ENCODE assay signal across 8 cellular contexts in the genomic region with DNA sequence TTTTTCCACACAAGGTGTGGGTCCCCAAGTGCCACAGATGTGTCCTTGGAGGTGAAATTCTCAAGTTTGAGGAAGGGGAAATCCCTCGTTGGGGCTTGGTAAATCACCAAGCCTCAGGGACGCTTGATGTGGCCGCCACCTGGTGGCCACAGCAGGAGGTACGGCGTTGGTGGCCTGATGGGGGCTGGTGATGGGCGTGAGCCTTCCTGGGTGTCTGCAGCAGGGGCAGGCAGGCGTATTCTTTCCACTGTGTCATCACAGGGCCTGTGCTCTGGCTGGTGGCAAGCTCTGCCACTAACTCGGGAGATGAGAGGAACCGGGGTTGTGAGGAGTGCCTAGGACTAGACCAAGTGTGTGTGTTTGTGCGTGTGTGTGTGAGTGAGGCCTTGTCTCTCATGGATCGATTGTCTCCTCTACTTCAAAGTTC. TPM values are rescaled to one million over a fixed set of nuclear protein-coding genes. Genes with fewer than 3 reads are reported as not detected.
A peak's percentile ranks its signal among the peaks of the same experiment; 100 is the strongest.
DNase-seq lines count a peak whose midpoint lies in the region; ATAC-seq and TF ChIP-seq lines count a peak whose summit lies in the region.

No MANE protein-coding gene starts in this region.

- TF ChIP-seq POLR2A in esophagus squamous epithelium (IDR thresholded peaks at IDR 0.05) = no peak

- no peak overlapping the region for H3K4me3 Mint-ChIP-seq in CD4-positive, alpha-beta memory T cell
- no peak overlapping the region for H3K4me3 Mint-ChIP-seq in nephron progenitor cell
- no peak overlapping the region for H3K4me3 Mint-ChIP-seq in stimulated activated naive CD8-positive, alpha-beta T cell treated with anti-CD3 and anti-CD28 coated beads, Interleukin-15, Interleukin-2, amounts not matched to agents 100 ng/mL and 50 ng/mL, for 24 hours

- peak overlapping the region; percentile 7; the same call in 1 of the 2 replicates for H3K9ac ChIP-seq in OCI-LY3 (ENCODE audit: low read length)

- ATAC-seq in HG03280 (IDR thresholded peaks at IDR 0.05; ENCODE audit: unreplicated experiment) = peak; percentile 89

- CTCF ChIA-PET in CD4-positive, alpha-beta memory T cell (lab: Charles Lee; ENCODE audit: partially characterized antibody) = interaction anchor here (0.6 to 3.9 kb wide), 15 partner anchors 10 to 343 kb away, joined by 3 to 15 read pairs (median 6); partner anchors contain the start of genes HTD2, KCTD6 and RPP14

- intact Hi-C loops in CD4-positive, alpha-beta memory T cell (cut with micrococcal nuclease) = loop anchor here (1.0 to 2.0 kb wide), 6 partner anchors 42 to 294 kb away; partner anchors contain the start of genes HTD2 and RPP14
- intact Hi-C loops in esophagus squamous epithelium (cut with DNase I) = loop anchor here (5.0 kb wide), 2 partner anchors 41 to 216 kb away; partner anchors contain the start of gene KCTD6

- H3K27me3 ChIP-seq in CD4-positive, alpha-beta memory T cell (ENCODE audit: insufficient read depth, low read length) = no peaks in the 10 kb centered on the region
- no peaks in the 10 kb centered on the region for H3K27me3 ChIP-seq in OCI-LY3 (ENCODE audit: low read depth, low read length)
- H3K27me3 ChIP-seq in esophagus squamous epithelium = no peaks in the 10 kb centered on the region

- no peaks in the 10 kb centered on the region for H3K79me2 ChIP-seq in OCI-LY3 (ENCODE audit: low read length)

- 27 to 44% methylated on average over 5 to 7 of the region's 11 CpGs for WGBS in esophagus squamous epithelium, 2 donors

- no peaks in the 10 kb centered on the region for H3K27me3 Mint-ChIP-seq in CD4-positive, alpha-beta memory T cell
- peaks cover 13% of the 10 kb centered on the region for H3K27me3 Mint-ChIP-seq in nephron progenitor cell (ENCODE audit: low read depth, poor library complexity)
- no peaks in the 10 kb centered on the region for H3K27me3 Mint-ChIP-seq in stimulated activated naive CD8-positive, alpha-beta T cell treated with anti-CD3 and anti-CD28 coated beads, Interleukin-15, Interleukin-2, amounts not matched to agents 100 ng/mL and 50 ng/mL, for 24 hours

- H3K27ac ChIP-seq in CD4-positive, alpha-beta memory T cell (ENCODE audit: low read depth, low read length) = no peak overlapping the region
- no peak overlapping the region for H3K27ac ChIP-seq in OCI-LY3 (ENCODE audit: low read length)
- H3K27ac ChIP-seq in esophagus squamous epithelium = no peak overlapping the region

- H2AFZ ChIP-seq in OCI-LY3 (ENCODE audit: low read depth, low read length) = peak overlapping the region; percentile 67; the same call in 1 of the 2 replicates

- TF ChIP-seq CTCF in OCI-LY3 (IDR thresholded peaks at IDR 0.05; ENCODE audit: low read depth, low read length) = peak; percentile 97
- peak; percentile 83 to 97 (median 94) for TF ChIP-seq CTCF in esophagus squamous epithelium (IDR thresholded peaks at IDR 0.05)
- TF ChIP-seq CTCF in nephron progenitor cell (IDR thresholded peaks at IDR 0.05) = peak; percentile 88

- no peak overlapping the region for H3K4me3 ChIP-seq in CD4-positive, alpha-beta memory T cell (ENCODE audit: low read length in 2 of 2)
- H3K4me3 ChIP-seq in OCI-LY3 (ENCODE audit: low read length) (no peak overlapping the region), esophagus squamous epithelium (no peak overlapping the region)

- H3K9me3 Mint-ChIP-seq in CD4-positive, alpha-beta memory T cell = no peaks in the 10 kb centered on the region
- H3K9me3 Mint-ChIP-seq in nephron progenitor cell = no peaks in the 10 kb centered on the region
- H3K9me3 Mint-ChIP-seq in stimulated activated naive CD8-positive, alpha-beta T cell treated with anti-CD3 and anti-CD28 coated beads, Interleukin-15, Interleukin-2, amounts not matched to agents 100 ng/mL and 50 ng/mL, for 24 hours = no peaks in the 10 kb centered on the region

- peaks cover 9% of the 10 kb centered on the region for H3K4me1 ChIP-seq in CD4-positive, alpha-beta memory T cell (ENCODE audit: insufficient read depth, low read length)
- H3K4me1 ChIP-seq in OCI-LY3 (ENCODE audit: low read length) (peaks cover 6% of the 10 kb centered on the region), esophagus squamous epithelium (peaks cover 27 to 65% (median 40%) of the 10 kb centered on the region in 3 donors)

- H3K27ac Mint-ChIP-seq in CD4-positive, alpha-beta memory T cell = peak overlapping the region in 6 of 7 donors; percentile 16 to 87 (median 69)
- H3K27ac Mint-ChIP-seq in nephron progenitor cell = no peak overlapping the region
- peak overlapping the region; percentile 88 for H3K27ac Mint-ChIP-seq in stimulated activated naive CD8-positive, alpha-beta T cell treated with anti-CD3 and anti-CD28 coated beads, Interleukin-15, Interleukin-2, amounts not matched to agents 100 ng/mL and 50 ng/mL, for 24 hours

- POLR2A ChIA-PET in CD4-positive, alpha-beta memory T cell (lab: Charles Lee; ENCODE audit: partially characterized antibody) = interaction anchor here (1.0 kb wide), 1 partner anchor 226 kb away, joined by 5 read pairs; the partner anchor contains the start of gene HTD2

- peaks cover 4 to 8% (median 7%) of the 10 kb centered on the region in 4 donors for H3K4me1 Mint-ChIP-seq in CD4-positive, alpha-beta memory T cell
- H3K4me1 Mint-ChIP-seq in nephron progenitor cell = peaks cover 46% of the 10 kb centered on the region
- H3K4me1 Mint-ChIP-seq in stimulated activated naive CD8-positive, alpha-beta T cell treated with anti-CD3 and anti-CD28 coated beads, Interleukin-15, Interleukin-2, amounts not matched to agents 100 ng/mL and 50 ng/mL, for 24 hours (ENCODE audit: low read depth) = peaks cover 14% of the 10 kb centered on the region

- peak overlapping the region; percentile 8; the same call in 1 of the 2 replicates for H3K4me2 ChIP-seq in OCI-LY3 (ENCODE audit: low read length)

- H3K36me3 ChIP-seq in CD4-positive, alpha-beta memory T cell (ENCODE audit: insufficient read depth, low read length) = no peaks in the 10 kb centered on the region
- no peaks in the 10 kb centered on the region for H3K36me3 ChIP-seq in OCI-LY3 (replicated peaks; ENCODE audit: low read depth, low read length)
- H3K36me3 ChIP-seq in esophagus squamous epithelium = peaks cover 0 to 38% (median 5%) of the 10 kb centered on the region in 3 donors

- no peaks in the 10 kb centered on the region for H4K20me1 ChIP-seq in OCI-LY3 (ENCODE audit: insufficient read depth, low read length)

- H3K36me3 Mint-ChIP-seq in CD4-positive, alpha-beta memory T cell = no peaks in the 10 kb centered on the region
- H3K36me3 Mint-ChIP-seq in nephron progenitor cell (ENCODE audit: low read depth) = no peaks in the 10 kb centered on the region
- H3K36me3 Mint-ChIP-seq in stimulated activated naive CD8-positive, alpha-beta T cell treated with anti-CD3 and anti-CD28 coated beads, Interleukin-15, Interleukin-2, amounts not matched to agents 100 ng/mL and 50 ng/mL, for 24 hours (ENCODE audit: low read depth) = no peaks in the 10 kb centered on the region

- H3K9me3 ChIP-seq in CD4-positive, alpha-beta memory T cell (ENCODE audit: control insufficient read depth in 1 of 2, low read length in 2 of 2) = no peaks in the 10 kb centered on the region
- H3K9me3 ChIP-seq in OCI-LY3 (ENCODE audit: insufficient read depth, low read length) = no peaks in the 10 kb centered on the region
- no peaks in the 10 kb centered on the region for H3K9me3 ChIP-seq in esophagus squamous epithelium

- DNase-seq in CD4-positive, alpha-beta memory T cell = peak; percentile 71 to 79 (median 75)
- DNase-seq in GM19240 (ENCODE audit: insufficient read length, low spot score) (peak; percentile 86), activated T-cell treated with anti-CD3 and anti-CD28 coated beads for 4 hours (peak; percentile 80), esophagus squamous epithelium (lab: John Stamatoyannopoulos, UW) (no peak), nephron progenitor cell (peak; percentile 75)

RNA-seq across cellular contexts. Expression of gene ACOX2, which starts 4.2 kb away (rescaled TPM):
- total RNA-seq in CD4-positive, alpha-beta memory T cell = not detected
- polyA plus RNA-seq in CD4-positive, alpha-beta memory T cell = not detected
- 10 to 100 TPM in 2 of 4 donors, 1 to 10 TPM in 2; 5.3 to 14.1 (median 10.0) TPM for total RNA-seq in esophagus squamous epithelium

RNA-seq across cellular contexts. Expression of gene KCTD6, which starts 40.9 kb away (rescaled TPM):
- total RNA-seq in CD4-positive, alpha-beta memory T cell = 10 to 100 TPM in 1 of 2 experiments, 1 to 10 TPM in 1; 8.9 to 11.6 TPM
- 10 to 100 TPM in 1 of 2 donors, 1 to 10 TPM in 1; 6.8 to 15.3 TPM for polyA plus RNA-seq in CD4-positive, alpha-beta memory T cell
- total RNA-seq in esophagus squamous epithelium = 10 to 100 TPM in 3 of 4 donors, 1 to 10 TPM in 1; 8.3 to 24.6 (median 16.2) TPM

RNA-seq across cellular contexts. Expression of gene FAM107A, which starts 44.4 kb away (rescaled TPM):
- not detected for total RNA-seq in CD4-positive, alpha-beta memory T cell
- not detected for polyA plus RNA-seq in CD4-positive, alpha-beta memory T cell
- total RNA-seq in esophagus squamous epithelium = 10 to 100 TPM in 2 of 4 donors, 1 to 10 TPM in 2; 3.9 to 78.6 (median 10.8) TPM

Comparison
In these comparisons a context has a peak if more than half of its experiments do, and no peak if none do; other contexts are left out.
1. RNA of gene ACOX2, which starts 4.2 kb away (total RNA-seq): 5.3 to 14.1 TPM in esophagus squamous epithelium; not detected in CD4-positive, alpha-beta memory T cell; every median in the first group is over 4 times any median in the second.
2. RNA of gene FAM107A, which starts 44.4 kb away (total RNA-seq): 3.9 to 78.6 TPM in esophagus squamous epithelium; not detected in CD4-positive, alpha-beta memory T cell; every median in the first group is over 4 times any median in the second.
3. Peak in every context shown above with its lines, with median percentiles within 50 percentile points of each other: CTCF ChIP-seq.